Comparison of ENCODE assay signal across 1 cellular context in the genomic region with DNA sequence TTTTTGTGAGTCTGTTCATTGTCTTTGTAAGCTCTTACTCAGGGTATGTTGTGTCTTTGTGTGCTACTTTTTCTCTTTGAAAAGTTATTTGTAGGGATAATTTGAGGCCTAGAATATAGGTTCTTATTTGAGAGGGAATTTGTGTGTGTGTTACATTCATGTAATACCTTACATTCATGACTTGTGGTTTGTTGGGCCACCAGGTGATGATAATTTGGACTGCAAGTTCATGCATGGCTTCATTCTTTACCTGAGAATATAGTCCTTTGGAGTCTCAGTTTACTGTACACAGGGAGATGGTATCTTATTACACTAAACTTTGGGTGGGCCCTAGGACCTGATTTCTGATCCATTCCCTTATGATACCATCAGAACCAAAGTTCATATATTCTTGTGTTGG.
TF ChIP-seq lines count a peak whose summit lies in the region.

No MANE protein-coding gene starts in this region.

TF ChIP-seq in HCT116, 20 proteins besides CTCF, POLR2A, EP300 and RAD21:
- TF ChIP-seq ZNF274 (IDR thresholded peaks at IDR 0.05; ENCODE audit: low read depth, low read length): no peak
- no peak for TF ChIP-seq FOSL1 (IDR thresholded peaks at IDR 0.05; ENCODE audit: low read depth)
- TF ChIP-seq, protein P1, sequence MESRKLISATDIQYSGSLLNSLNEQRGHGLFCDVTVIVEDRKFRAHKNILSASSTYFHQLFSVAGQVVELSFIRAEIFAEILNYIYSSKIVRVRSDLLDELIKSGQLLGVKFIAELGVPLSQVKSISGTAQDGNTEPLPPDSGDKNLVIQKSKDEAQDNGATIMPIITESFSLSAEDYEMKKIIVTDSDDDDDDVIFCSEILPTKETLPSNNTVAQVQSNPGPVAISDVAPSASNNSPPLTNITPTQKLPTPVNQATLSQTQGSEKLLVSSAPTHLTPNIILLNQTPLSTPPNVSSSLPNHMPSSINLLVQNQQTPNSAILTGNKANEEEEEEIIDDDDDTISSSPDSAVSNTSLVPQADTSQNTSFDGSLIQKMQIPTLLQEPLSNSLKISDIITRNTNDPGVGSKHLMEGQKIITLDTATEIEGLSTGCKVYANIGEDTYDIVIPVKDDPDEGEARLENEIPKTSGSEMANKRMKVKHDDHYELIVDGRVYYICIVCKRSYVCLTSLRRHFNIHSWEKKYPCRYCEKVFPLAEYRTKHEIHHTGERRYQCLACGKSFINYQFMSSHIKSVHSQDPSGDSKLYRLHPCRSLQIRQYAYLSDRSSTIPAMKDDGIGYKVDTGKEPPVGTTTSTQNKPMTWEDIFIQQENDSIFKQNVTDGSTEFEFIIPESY (IDR thresholded peaks at IDR 0.05; ENCODE audit: extremely low read depth, insufficient replicate concordance, low read length): no peak
- TF ChIP-seq CEBPB (IDR thresholded peaks at IDR 0.05; ENCODE audit: low read depth): no peak
- no peak for TF ChIP-seq SP1 (IDR thresholded peaks at IDR 0.05; ENCODE audit: low read depth)
- TF ChIP-seq TCF7L2 (IDR thresholded peaks at IDR 0.05; ENCODE audit: borderline replicate concordance, extremely low read depth, insufficient read depth, insufficient read length): no peak
- no peak for TF ChIP-seq ELF1 (IDR thresholded peaks at IDR 0.05; ENCODE audit: borderline replicate concordance, low read depth)
- no peak for TF ChIP-seq EZH2phosphoT487 (IDR thresholded peaks at IDR 0.05; ENCODE audit: borderline replicate concordance)
- TF ChIP-seq ATF3 (IDR thresholded peaks at IDR 0.05): no peak
- TF ChIP-seq, protein P2, sequence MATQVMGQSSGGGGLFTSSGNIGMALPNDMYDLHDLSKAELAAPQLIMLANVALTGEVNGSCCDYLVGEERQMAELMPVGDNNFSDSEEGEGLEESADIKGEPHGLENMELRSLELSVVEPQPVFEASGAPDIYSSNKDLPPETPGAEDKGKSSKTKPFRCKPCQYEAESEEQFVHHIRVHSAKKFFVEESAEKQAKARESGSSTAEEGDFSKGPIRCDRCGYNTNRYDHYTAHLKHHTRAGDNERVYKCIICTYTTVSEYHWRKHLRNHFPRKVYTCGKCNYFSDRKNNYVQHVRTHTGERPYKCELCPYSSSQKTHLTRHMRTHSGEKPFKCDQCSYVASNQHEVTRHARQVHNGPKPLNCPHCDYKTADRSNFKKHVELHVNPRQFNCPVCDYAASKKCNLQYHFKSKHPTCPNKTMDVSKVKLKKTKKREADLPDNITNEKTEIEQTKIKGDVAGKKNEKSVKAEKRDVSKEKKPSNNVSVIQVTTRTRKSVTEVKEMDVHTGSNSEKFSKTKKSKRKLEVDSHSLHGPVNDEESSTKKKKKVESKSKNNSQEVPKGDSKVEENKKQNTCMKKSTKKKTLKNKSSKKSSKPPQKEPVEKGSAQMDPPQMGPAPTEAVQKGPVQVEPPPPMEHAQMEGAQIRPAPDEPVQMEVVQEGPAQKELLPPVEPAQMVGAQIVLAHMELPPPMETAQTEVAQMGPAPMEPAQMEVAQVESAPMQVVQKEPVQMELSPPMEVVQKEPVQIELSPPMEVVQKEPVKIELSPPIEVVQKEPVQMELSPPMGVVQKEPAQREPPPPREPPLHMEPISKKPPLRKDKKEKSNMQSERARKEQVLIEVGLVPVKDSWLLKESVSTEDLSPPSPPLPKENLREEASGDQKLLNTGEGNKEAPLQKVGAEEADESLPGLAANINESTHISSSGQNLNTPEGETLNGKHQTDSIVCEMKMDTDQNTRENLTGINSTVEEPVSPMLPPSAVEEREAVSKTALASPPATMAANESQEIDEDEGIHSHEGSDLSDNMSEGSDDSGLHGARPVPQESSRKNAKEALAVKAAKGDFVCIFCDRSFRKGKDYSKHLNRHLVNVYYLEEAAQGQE (IDR thresholded peaks at IDR 0.05; ENCODE audit: low read depth): no peak
- no peak for TF ChIP-seq SIN3A (IDR thresholded peaks at IDR 0.05; ENCODE audit: low read depth)
